16 cellular contexts compared by ENCODE assay signal in genomic region chr1:234244482-234244881, GRCh38.
DNase-seq lines count a peak whose midpoint lies in the region; ATAC-seq and TF ChIP-seq lines count a peak whose summit lies in the region.
"Had no signal": no experiment of that assay in that cellular context is flagged by ENCODE, and none has a peak within 500 bp of the region (broad histone marks: within the 10 kb centered on the region; RNA-seq: fewer than 3 reads in every experiment).

No MANE protein-coding gene starts in this region.

- H2BK12ac ChIP-seq in H9 (ENCODE audit: insufficient read length, low read depth, low read length) = no peak overlapping the region

- peaks cover 22% of the 10 kb centered on the region for H3K27me3 Mint-ChIP-seq in activated T-helper 17 cell treated with anti-CD3 and anti-CD28 coated beads, Interleukin-2, amount 50 U/mL, for 72 hours
- peaks cover 4% of the 10 kb centered on the region for H3K27me3 Mint-ChIP-seq in H9 (ENCODE audit: low read depth)

- H4K91ac ChIP-seq in H9 (ENCODE audit: insufficient read length, low read depth, low read length) = no peak overlapping the region

- H3K27ac ChIP-seq in H9 (ENCODE audit: insufficient read length, low read depth, low read length) = no peak overlapping the region
- H3K27ac ChIP-seq: gastrocnemius medialis, uterus had no signal

- H3K4me2 ChIP-seq in H9 (ENCODE audit: insufficient read depth, insufficient read length, low read length) = no peak overlapping the region

- no peak overlapping the region for H3K4me3 Mint-ChIP-seq in activated T-helper 17 cell treated with anti-CD3 and anti-CD28 coated beads, Interleukin-2, amount 50 U/mL, for 72 hours
- no peak overlapping the region for H3K4me3 Mint-ChIP-seq in H9

- H3K56ac ChIP-seq in H9 (ENCODE audit: insufficient read length, low read depth, low read length) = no peak overlapping the region

- no peak overlapping the region for H3K27ac Mint-ChIP-seq in activated T-helper 17 cell treated with anti-CD3 and anti-CD28 coated beads, Interleukin-2, amount 50 U/mL, for 72 hours
- no peak overlapping the region; a peak in 1 of 7 replicates for H3K27ac Mint-ChIP-seq in H9

- no peaks in the 10 kb centered on the region for H4K20me1 ChIP-seq in H9 (ENCODE audit: control insufficient read depth, insufficient read depth, insufficient read length)

- H3K9me3 Mint-ChIP-seq in activated T-helper 17 cell treated with anti-CD3 and anti-CD28 coated beads, Interleukin-2, amount 50 U/mL, for 72 hours = peaks cover 4% of the 10 kb centered on the region
- H3K9me3 Mint-ChIP-seq in H9 = peaks cover 12 to 13% of the 10 kb centered on the region in 2 experiments

- H2BK20ac ChIP-seq in H9 (ENCODE audit: low read depth, low read length, poor library complexity, severe bottlenecking) = no peak overlapping the region

- no peaks in the 10 kb centered on the region for H3K23me2 ChIP-seq in H9 (ENCODE audit: insufficient read length, low read depth, low read length, poor library complexity, severe bottlenecking)

- H3K14ac ChIP-seq in H9 (ENCODE audit: insufficient read depth, low read length) = no peak overlapping the region

- no peak overlapping the region for H3K23ac ChIP-seq in H9 (ENCODE audit: insufficient read length, low read depth, low read length)

- no peaks in the 10 kb centered on the region for H3K9me3 ChIP-seq in H9 (ENCODE audit: control insufficient read depth, low read depth, low read length)
- H3K9me3 ChIP-seq: gastrocnemius medialis, mucosa of descending colon, uterus had no signal

- peak; percentile 53 for DNase-seq in GM10266 (ENCODE audit: extremely low spot score)
- no peak for DNase-seq in stimulated activated naive CD4-positive, alpha-beta T cell (lab: John Stamatoyannopoulos, UW)
- DNase-seq in cerebellum (ENCODE audit: low spot score) = no peak
- DNase-seq in H9 = no peak
- DNase-seq: activated naive CD4-positive, alpha-beta T cell; DMS153; gastrocnemius medialis; mucosa of descending colon; NCI-H69; posterior cingulate gyrus; stimulated activated CD8-positive, alpha-beta memory T cell treated with anti-CD3 and anti-CD28 coated beads, Interleukin-4, amount 100 ng/mL, for 48 hours; uterus had no signal

- H2AK5ac ChIP-seq in H9 (ENCODE audit: insufficient read length, low read length) = no peak overlapping the region

- H3K9ac ChIP-seq in H9 (ENCODE audit: extremely low read depth, insufficient read length, low read length) = no peak overlapping the region

- TF ChIP-seq CTCF in GM10266 (IDR thresholded peaks at IDR 0.05; ENCODE audit: control insufficient read depth, insufficient read depth, low read depth, missing control alignments) (no peak), H9 (conservative IDR thresholded peaks at IDR 0.05) (no peak)

- H2BK15ac ChIP-seq in H9 (ENCODE audit: low read depth, low read length) = no peak overlapping the region

- no peak overlapping the region for H2BK5ac ChIP-seq in H9 (ENCODE audit: insufficient read length, low read length)

- ATAC-seq in GM19351 (IDR thresholded peaks at IDR 0.05; ENCODE audit: unreplicated experiment) (peak; percentile 35), HG03095 (IDR thresholded peaks at IDR 0.05; ENCODE audit: unreplicated experiment) (peak; percentile 38), HG02840 (IDR thresholded peaks at IDR 0.05; ENCODE audit: low FRiP score, unreplicated experiment) (no peak)
- peak; percentile 51 for ATAC-seq in activated T-helper 17 cell treated with anti-CD3 and anti-CD28 coated beads, Interleukin-2, amount 50 U/mL, for 72 hours (replicated peaks)
- ATAC-seq: gastrocnemius medialis, mucosa of descending colon had no signal

- H3K4ac ChIP-seq in H9 (ENCODE audit: low read depth, low read length) = no peak overlapping the region

- H3K4me1 ChIP-seq in H9 (ENCODE audit: insufficient read depth, low read length) = no peaks in the 10 kb centered on the region
- H3K4me1 ChIP-seq: gastrocnemius medialis, uterus had no signal

- H3T11ph ChIP-seq in H9 (ENCODE audit: low read length) = no peak overlapping the region

- H2AFZ ChIP-seq in H9 (ENCODE audit: low read length) = no peak overlapping the region

- H3K79me1 ChIP-seq in H9 (ENCODE audit: insufficient read depth, low read depth, low read length, poor library complexity, severe bottlenecking) = no peaks in the 10 kb centered on the region

- no peak overlapping the region for H4K8ac ChIP-seq in H9 (replicated peaks; ENCODE audit: insufficient read length, low read depth, low read length)

- no peaks in the 10 kb centered on the region for H3K36me3 Mint-ChIP-seq in activated T-helper 17 cell treated with anti-CD3 and anti-CD28 coated beads, Interleukin-2, amount 50 U/mL, for 72 hours (ENCODE audit: low read depth)
- H3K36me3 Mint-ChIP-seq in H9 (ENCODE audit: insufficient read depth in 1 of 3, low read depth in 3 of 3) = peaks cover 4 to 14% (median 6%) of the 10 kb centered on the region in 3 experiments

- no peaks in the 10 kb centered on the region for H3K79me2 ChIP-seq in H9 (ENCODE audit: insufficient read depth, low read length)

- H2BK120ac ChIP-seq in H9 (ENCODE audit: low read depth, low read length, poor library complexity, severe bottlenecking) = no peak overlapping the region

- H3K18ac ChIP-seq in H9 (ENCODE audit: insufficient read length, low read depth, low read length) = no peak overlapping the region

- H3K4me1 Mint-ChIP-seq in activated T-helper 17 cell treated with anti-CD3 and anti-CD28 coated beads, Interleukin-2, amount 50 U/mL, for 72 hours = peaks cover 3% of the 10 kb centered on the region
- peaks cover 0 to 4% of the 10 kb centered on the region in 2 experiments; a peak in 2 of 4 replicates for H3K4me1 Mint-ChIP-seq in H9

- no peak overlapping the region for H4K5ac ChIP-seq in H9 (ENCODE audit: insufficient read length, low read depth, low read length)

- no peaks in the 10 kb centered on the region for H3K27me3 ChIP-seq in H9 (ENCODE audit: insufficient read depth, low read length)
- H3K27me3 ChIP-seq: gastrocnemius medialis, uterus had no signal
